In the genomic region with DNA sequence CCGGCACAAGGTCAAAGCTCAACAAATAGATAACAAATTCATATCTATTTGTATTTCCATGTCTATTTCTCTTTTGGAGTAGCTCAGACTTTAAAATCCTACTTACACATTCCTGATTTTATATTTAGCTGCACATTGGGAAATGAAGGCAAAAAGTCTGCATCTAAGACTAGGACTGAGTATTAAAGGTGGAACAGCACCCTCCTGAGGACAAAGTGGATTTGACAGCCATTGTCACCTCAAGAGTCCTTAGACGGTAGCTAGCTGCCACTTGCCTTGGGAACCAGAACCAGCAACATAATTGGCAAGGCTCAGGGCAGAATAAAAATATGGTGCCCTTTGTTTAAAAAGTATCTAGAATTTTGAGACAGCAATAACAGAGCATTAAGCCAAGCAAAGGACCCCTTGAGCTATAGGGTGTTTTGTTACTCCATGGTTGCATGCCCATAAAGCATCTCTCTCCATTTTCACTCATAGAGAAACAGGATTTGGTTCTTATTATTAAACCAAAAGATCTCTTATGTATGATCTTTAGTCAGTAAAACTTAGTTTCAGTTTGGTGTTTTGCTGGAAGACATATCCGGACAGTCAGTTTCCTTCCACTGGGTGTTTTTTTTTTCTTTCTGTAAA, we compare ENCODE assay signal across 8 cellular contexts. TPM values are rescaled to one million over a fixed set of nuclear protein-coding genes. Genes with fewer than 3 reads are reported as not detected.
DNase-seq lines count a peak whose midpoint lies in the region; TF ChIP-seq lines count a peak whose summit lies in the region.

No MANE protein-coding gene starts in this region.

- TF ChIP-seq CTCF in cardiac fibroblast (IDR thresholded peaks at IDR 0.05; ENCODE audit: low read depth, low read length) (peak; percentile 73), stomach (IDR thresholded peaks at IDR 0.05) (peak in 4 of 7 experiments; percentile 16 to 44 (median 30))

- TF ChIP-seq POLR2A in stomach (IDR thresholded peaks at IDR 0.05), result no peak

- no peaks in the 10 kb centered on the region for H3K9me2 ChIP-seq in GM23248 (ENCODE audit: insufficient read depth)

- intact Hi-C loops in stomach (cut with DNase I; ENCODE audit: low total_unique reads), result no loop called here

- in situ Hi-C loops in GM23248 (cut with MboI), result loop anchor here (10.0 kb wide), 1 partner anchor 249 kb away; no protein-coding TSS in a partner anchor

- H4K20me1 ChIP-seq in GM23248 (ENCODE audit: insufficient read depth), result no peaks in the 10 kb centered on the region

- 28 to 33% methylated on average over 3 of the region's 3 CpGs for WGBS in GM23248 (ENCODE audit: low coverage in 1 of 2, low lambda C conversion rate in 2 of 2, missing lambda C conversion rate in 2 of 2), 2 experiments
- WGBS in stomach, 5 donors, result 29 to 42% (median 32%) methylated on average over 3 of the region's 3 CpGs

- peak overlapping the region; percentile 25; the same call in 1 of the 2 replicates for H3K9ac ChIP-seq in GM23248

- H3K4me1 ChIP-seq in GM23248 (ENCODE audit: insufficient read depth) (peaks cover 36% of the 10 kb centered on the region), stomach (peaks cover 0 to 4% (median 0%) of the 10 kb centered on the region in 4 donors)

- H3K36me3 ChIP-seq in GM23248 (ENCODE audit: low read depth) (no peaks in the 10 kb centered on the region), stomach (no peaks in the 10 kb centered on the region)

- peak overlapping the region; percentile 74 for H2AFZ ChIP-seq in GM23248

- H3K27me3 ChIP-seq in GM23248 (replicated peaks; ENCODE audit: insufficient read depth) (no peaks in the 10 kb centered on the region), stomach (no peaks in the 10 kb centered on the region)

- peaks cover 21% of the 10 kb centered on the region; the same call in 1 of the 2 replicates for H3F3A ChIP-seq in GM23248 (ENCODE audit: insufficient read depth)

- no peak for TF ChIP-seq EP300 in stomach (IDR thresholded peaks at IDR 0.05)

- peak; percentile 8 for DNase-seq in NOMO-1 treated with DMSO at 0.1 percent for 48 hours (lab: John Stamatoyannopoulos, UW; ENCODE audit: unreplicated experiment)
- no peak for DNase-seq in NOMO-1 treated with dmso at 0.1 percent for 144 hours (lab: John Stamatoyannopoulos, UW; ENCODE audit: unreplicated experiment)
- DNase-seq in GM23248, result peak; percentile 81
- peak; percentile 69 to 82 for DNase-seq in Kasumi-1 (lab: John Stamatoyannopoulos, UW)
- DNase-seq in RKO (ENCODE audit: low spot score), result peak; percentile 80
- peak; percentile 79 to 91 for DNase-seq in cardiac fibroblast (ENCODE audit: low read depth in 2 of 2)
- DNase-seq in kidney tubule cell (ENCODE audit: low spot score), result peak; percentile 62
- DNase-seq in stomach, result peak; percentile 35

- H3K9me3 ChIP-seq in GM23248 (ENCODE audit: low read depth), result no peaks in the 10 kb centered on the region
- no peaks in the 10 kb centered on the region for H3K9me3 ChIP-seq in stomach

- no peaks in the 10 kb centered on the region for H3K79me2 ChIP-seq in GM23248 (ENCODE audit: insufficient read depth)

- peak overlapping the region; percentile 2 for H3K4me2 ChIP-seq in GM23248 (ENCODE audit: unreplicated experiment)

- H3K4me3 ChIP-seq in GM23248 (0 out of 2 replicates have a peak overlapping the region, but pooled peaks have one; percentile 12), cardiac fibroblast (replicated peaks in 1 of 2; ENCODE audit: low read depth in 2 of 2, low read length in 2 of 2) (no peak overlapping the region), stomach (no peak overlapping the region)

- no peak overlapping the region for H3K27ac ChIP-seq in GM23248
- H3K27ac ChIP-seq in stomach, result no peak overlapping the region

RNA-seq across cellular contexts. Expression of a gene that starts 30.0 kb away (rescaled TPM):
- 2.1 and 4.0 TPM in 2 replicates for total RNA-seq in GM23248 (2014; rRNA removed; shearing (Covaris generic))
- polyA plus RNA-seq in GM23248 (2016; fragmentation: Nextera tagmentation; extraction: Ambion mirVana), result 7.3 and 7.7 TPM in 2 replicates
- 10 to 100 TPM in 2 of 5 donors, 1 to 10 TPM in 2, not detected in 1; 1.8 to 44.9 (median 18.5) TPM for total RNA-seq in stomach
- 1 to 10 TPM; 1.2 to 3.0 (median 1.9) TPM for polyA plus RNA-seq in stomach
